20 cellular contexts compared by ENCODE assay signal in the genomic region with DNA sequence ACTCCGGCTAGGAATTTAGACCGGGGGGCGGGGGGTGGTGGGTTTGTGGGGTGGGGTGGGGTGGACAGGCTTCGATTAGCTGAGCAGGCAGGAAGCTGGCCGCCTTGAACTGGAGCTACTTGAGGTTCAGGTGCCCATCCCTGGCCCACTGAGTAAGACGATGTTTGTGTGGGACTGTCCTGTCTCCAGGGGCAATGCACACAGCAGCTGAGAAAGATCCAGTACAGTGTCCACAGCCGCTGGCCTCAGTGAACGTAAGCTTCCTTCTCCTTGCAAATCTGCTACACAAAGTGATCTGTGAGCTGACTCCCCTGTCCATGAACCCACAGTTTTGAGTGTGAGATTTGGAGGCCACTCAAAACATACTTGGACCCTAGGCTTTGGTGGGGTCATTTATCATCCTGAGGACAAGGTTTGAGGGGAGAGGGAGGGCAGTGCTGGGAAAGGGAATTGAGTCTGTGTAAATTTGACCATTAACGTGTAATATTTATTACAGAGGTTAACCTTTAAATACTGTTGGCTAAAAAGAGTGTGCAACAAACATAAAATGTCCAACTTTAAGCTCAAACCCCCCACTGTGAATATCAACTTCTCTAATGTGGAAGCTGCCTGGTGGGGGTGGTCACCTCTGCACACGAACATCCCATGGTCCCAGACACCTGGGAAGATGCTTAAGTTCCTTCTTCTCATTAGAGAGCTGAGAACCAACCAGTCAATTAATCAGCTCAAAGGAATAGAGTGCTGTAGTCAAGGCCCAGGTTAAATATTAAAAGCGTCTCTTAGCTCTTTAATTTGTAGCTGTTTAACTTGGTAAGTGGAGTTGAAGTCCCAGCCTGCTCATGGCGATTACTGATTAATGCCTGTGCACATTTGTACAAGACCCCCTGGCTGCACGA.
"Had no signal": no experiment of that assay in that cellular context is flagged by ENCODE, and none has a peak within 500 bp of the region (broad histone marks: within the 10 kb centered on the region; RNA-seq: fewer than 3 reads in every experiment).

No MANE protein-coding gene starts in this region.

- H3K4me3 ChIP-seq: cardiac muscle cell, lower lobe of right lung, psoas muscle, suprapubic skin, tibial nerve had no signal

- H3K4me1 ChIP-seq: psoas muscle had no signal

- H3K36me3 ChIP-seq: cardiac muscle cell, lower lobe of right lung, suprapubic skin, tibial nerve had no signal

- ATAC-seq: activated T-cell treated with anti-CD3 and anti-CD28 coated beads, Interleukin-2, amount 50 U/mL, for 4 hours; lower lobe of right lung; right cardiac atrium; stimulated activated naive CD8-positive, alpha-beta T cell treated with anti-CD3 and anti-CD28 coated beads, Interleukin-15, amount 100 ng/mL, for 72 hours had no signal

- DNase-seq: activated CD4-positive, alpha-beta T cell treated with anti-CD3 and anti-CD28 coated beads for 4 hours; activated CD4-positive, alpha-beta T cell treated with anti-CD3 and anti-CD28 coated beads, Interleukin-2, amount 50 U/mL, for 48 hours; activated CD4-positive, CD25-positive, alpha-beta regulatory T cell; activated CD8-positive, alpha-beta memory T cell treated with anti-CD3 and anti-CD28 coated beads, Interleukin-2, amount 50 U/mL, for 48 hours; activated naive CD4-positive, alpha-beta T cell; activated naive CD8-positive, alpha-beta T cell treated with anti-CD3 and anti-CD28 coated beads for 36 hours; activated T-cell treated with anti-CD3 and anti-CD28 coated beads, Interleukin-2, amount 50 U/mL, for 4 hours; amygdala; effector CD8-positive, alpha-beta T cell; erythroblast; foreskin fibroblast; lower lobe of right lung; naive B cell; psoas muscle; right cardiac atrium; stimulated activated CD4-positive, alpha-beta T cell treated with anti-CD3 and anti-CD28 coated beads, Interleukin-1b, Interleukin-23, amount 100 ng/mL, for 48 hours; stimulated activated naive CD8-positive, alpha-beta T cell treated with anti-CD3 and anti-CD28 coated beads, Interleukin-15, amount 100 ng/mL, for 72 hours had no signal

- H3K9me3 ChIP-seq: lower lobe of right lung, psoas muscle, suprapubic skin, tibial nerve had no signal

- H3K27ac ChIP-seq: cardiac muscle cell, lower lobe of right lung, psoas muscle, suprapubic skin, tibial nerve had no signal
